ENCODE assay signal across 31 cellular contexts in genomic region chr7:43977525-43977924, GRCh38. TPM values are rescaled to one million over a fixed set of nuclear protein-coding genes. Genes with fewer than 3 reads are reported as not detected.
"Had no signal": no experiment of that assay in that cellular context is flagged by ENCODE, and none has a peak within 500 bp of the region (broad histone marks: within the 10 kb centered on the region; RNA-seq: fewer than 3 reads in every experiment).

No MANE protein-coding gene starts in this region.

- H3K4me3 ChIP-seq: esophagus squamous epithelium, gastrocnemius medialis, heart right ventricle, left lung, lower lobe of right lung, mucosa of descending colon had no signal

- H3K36me3 Mint-ChIP-seq: naive B cell had no signal

- H3K27ac Mint-ChIP-seq: dendritic cell treated with granulocyte-macrophage colony-stimulating factor and Interleukin-4, amounts not matched to agents 40 ng/mL and 50 ng/mL, for 4 days; endodermal cell; mesothelial cell of epicardium; naive thymus-derived CD8-positive, alpha-beta T cell had no signal

- H3K4me1 Mint-ChIP-seq: endodermal cell, mesothelial cell of epicardium had no signal

- DNase-seq: cortex of kidney; effector CD8-positive, alpha-beta T cell; effector memory CD8-positive, alpha-beta T cell; endodermal cell; erythroblast; esophagus squamous epithelium; foreskin fibroblast; foreskin melanocyte; gastrocnemius medialis; glutamatergic neuron; head of caudate nucleus; heart right ventricle; hippocampal formation; left cardiac atrium; left ventricle myocardium superior; lower lobe of right lung; mesenchymal stem cell; mucosa of descending colon; naive B cell; naive thymus-derived CD8-positive, alpha-beta T cell had no signal

- H3K9me3 ChIP-seq: esophagus squamous epithelium, gastrocnemius medialis, heart right ventricle, left lung, lower lobe of right lung, mucosa of descending colon had no signal

- H3K27me3 ChIP-seq: esophagus squamous epithelium, gastrocnemius medialis, heart right ventricle, left lung had no signal

- H3K27me3 Mint-ChIP-seq: dendritic cell treated with granulocyte-macrophage colony-stimulating factor and Interleukin-4, amounts not matched to agents 40 ng/mL and 50 ng/mL, for 4 days; effector memory CD8-positive, alpha-beta T cell; naive B cell; naive thymus-derived CD8-positive, alpha-beta T cell had no signal

- H3K36me3 ChIP-seq: gastrocnemius medialis, heart right ventricle, left lung, lower lobe of right lung had no signal

- H3K4me1 ChIP-seq: esophagus squamous epithelium, gastrocnemius medialis, heart right ventricle, left lung, lower lobe of right lung had no signal

- H3K4me3 Mint-ChIP-seq: dendritic cell treated with granulocyte-macrophage colony-stimulating factor and Interleukin-4, amounts not matched to agents 40 ng/mL and 50 ng/mL, for 4 days; effector memory CD8-positive, alpha-beta T cell; endodermal cell; mesothelial cell of epicardium; naive B cell; naive thymus-derived CD8-positive, alpha-beta T cell had no signal

- H3K27ac ChIP-seq: epithelial cell of prostate, esophagus squamous epithelium, gastrocnemius medialis, heart right ventricle, left lung, lower lobe of right lung had no signal

- ATAC-seq: effector memory CD8-positive, alpha-beta T cell; gastrocnemius medialis; heart right ventricle; left lung; left ventricle myocardium superior; lower lobe of right lung; mucosa of descending colon; naive thymus-derived CD8-positive, alpha-beta T cell had no signal

RNA-seq across cellular contexts. Expression of gene SPDYE1, which starts 20.2 kb away (rescaled TPM):
- total RNA-seq: dermis microvascular lymphatic vessel endothelial cell; esophagus mucosa; esophagus squamous epithelium; gastrocnemius medialis; glomerular endothelial cell; kidney epithelial cell; left cardiac atrium; left lung; left ventricle myocardium superior; lower lobe of right lung; lung microvascular endothelial cell; mesenteric fat pad; mesothelial cell of epicardium; mucosa of descending colon; myocyte; naive thymus-derived CD8-positive, alpha-beta T cell had no signal
